ENCODE assay signal across 1 cellular context in genomic region chr12:121013715-121014114, GRCh38.
TF ChIP-seq lines count a peak whose summit lies in the region.

No MANE protein-coding gene starts in this region.

TF ChIP-seq in K562, 482 proteins besides CTCF, POLR2A, EP300 and RAD21:
- TF ChIP-seq ZNF512 (tag; IDR thresholded peaks at IDR 0.05) (no peak), NCOA6 (IDR thresholded peaks at IDR 0.05) (no peak), YBX1 (IDR thresholded peaks at IDR 0.05) (no peak), FOXO4 (CRISPR knock-in tag; IDR thresholded peaks at IDR 0.05) (no peak), SIN3B (IDR thresholded peaks at IDR 0.05; ENCODE audit: low read depth) (no peak), STAG1 (CRISPR knock-in tag; IDR thresholded peaks at IDR 0.05; ENCODE audit: borderline replicate concordance) (no peak), MITF (IDR thresholded peaks at IDR 0.05) (no peak), C11orf30 (IDR thresholded peaks at IDR 0.05; ENCODE audit: low read depth) (no peak), DNMT1 (IDR thresholded peaks at IDR 0.05) (no peak), ARID3B (CRISPR knock-in tag; IDR thresholded peaks at IDR 0.05; ENCODE audit: borderline replicate concordance) (no peak), ATF4 (CRISPR knock-in tag; IDR thresholded peaks at IDR 0.05) (no peak), TCFL5 (CRISPR knock-in tag; conservative IDR thresholded peaks at IDR 0.05) (no peak), ZNF347 (CRISPR knock-in tag; IDR thresholded peaks at IDR 0.05; ENCODE audit: low read depth) (no peak), CREBBP (IDR thresholded peaks at IDR 0.05; ENCODE audit: low read depth, low read length) (no peak)
